ENCODE assay signal across 1 cellular context in genomic region chr15:57184502-57184901, GRCh38.
TF ChIP-seq lines count a peak whose summit lies in the region.

No MANE protein-coding gene starts in this region.

TF ChIP-seq in WTC11, 78 proteins besides CTCF, POLR2A, EP300 and RAD21 (continued from another document):
- TF ChIP-seq ZNF425 (CRISPR knock-in tag; conservative IDR thresholded peaks at IDR 0.05): no peak
- TF ChIP-seq, protein P1, sequence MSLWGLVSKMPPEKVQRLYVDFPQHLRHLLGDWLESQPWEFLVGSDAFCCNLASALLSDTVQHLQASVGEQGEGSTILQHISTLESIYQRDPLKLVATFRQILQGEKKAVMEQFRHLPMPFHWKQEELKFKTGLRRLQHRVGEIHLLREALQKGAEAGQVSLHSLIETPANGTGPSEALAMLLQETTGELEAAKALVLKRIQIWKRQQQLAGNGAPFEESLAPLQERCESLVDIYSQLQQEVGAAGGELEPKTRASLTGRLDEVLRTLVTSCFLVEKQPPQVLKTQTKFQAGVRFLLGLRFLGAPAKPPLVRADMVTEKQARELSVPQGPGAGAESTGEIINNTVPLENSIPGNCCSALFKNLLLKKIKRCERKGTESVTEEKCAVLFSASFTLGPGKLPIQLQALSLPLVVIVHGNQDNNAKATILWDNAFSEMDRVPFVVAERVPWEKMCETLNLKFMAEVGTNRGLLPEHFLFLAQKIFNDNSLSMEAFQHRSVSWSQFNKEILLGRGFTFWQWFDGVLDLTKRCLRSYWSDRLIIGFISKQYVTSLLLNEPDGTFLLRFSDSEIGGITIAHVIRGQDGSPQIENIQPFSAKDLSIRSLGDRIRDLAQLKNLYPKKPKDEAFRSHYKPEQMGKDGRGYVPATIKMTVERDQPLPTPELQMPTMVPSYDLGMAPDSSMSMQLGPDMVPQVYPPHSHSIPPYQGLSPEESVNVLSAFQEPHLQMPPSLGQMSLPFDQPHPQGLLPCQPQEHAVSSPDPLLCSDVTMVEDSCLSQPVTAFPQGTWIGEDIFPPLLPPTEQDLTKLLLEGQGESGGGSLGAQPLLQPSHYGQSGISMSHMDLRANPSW (CRISPR knock-in tag; conservative IDR thresholded peaks at IDR 0.05; ENCODE audit: low read depth): no peak
- TF ChIP-seq ZNF138 (CRISPR knock-in tag; conservative IDR thresholded peaks at IDR 0.05): no peak
- TF ChIP-seq ZNF416 (CRISPR knock-in tag; IDR thresholded peaks at IDR 0.05): no peak
TF ChIP-seq in WTC11: peak in this region for 0.
